Comparison of ENCODE assay signal across 16 cellular contexts in the genomic region with DNA sequence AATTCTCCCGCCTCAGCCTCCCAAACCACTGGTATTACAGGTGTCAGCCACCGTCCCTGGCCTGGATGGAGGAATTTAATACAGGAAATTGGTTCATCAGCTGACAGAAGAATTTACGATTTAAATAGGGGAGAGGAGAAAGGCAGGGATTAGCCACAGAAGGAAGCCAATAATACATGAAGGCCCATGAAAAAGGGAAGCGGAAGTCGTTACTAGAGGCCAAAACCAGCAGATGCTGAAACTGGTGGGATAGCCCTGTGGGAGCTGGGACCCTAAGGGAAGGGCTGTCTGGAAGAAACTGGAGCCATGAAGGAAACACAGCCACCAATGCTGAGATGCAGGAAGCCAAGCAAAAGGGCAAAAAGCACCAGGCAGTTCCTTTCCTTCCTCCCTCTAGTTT.
DNase-seq lines count a peak whose midpoint lies in the region; ATAC-seq, FAIRE-seq and TF ChIP-seq lines count a peak whose summit lies in the region.
"Had no signal": no experiment of that assay in that cellular context is flagged by ENCODE, and none has a peak within 500 bp of the region (broad histone marks: within the 10 kb centered on the region; RNA-seq: fewer than 3 reads in every experiment).

No MANE protein-coding gene starts in this region.

- H3K79me1 ChIP-seq in H9 (ENCODE audit: insufficient read depth, low read depth, low read length, poor library complexity, severe bottlenecking), result no peaks in the 10 kb centered on the region

- TF ChIP-seq EP300 in GM12878 (IDR thresholded peaks at IDR 0.05; ENCODE audit: borderline replicate concordance in 1 of 2, control insufficient read depth in 1 of 2, low read depth in 2 of 2, low read length in 2 of 2), result no peak

- H3K9me3 Mint-ChIP-seq in H9, result no peaks in the 10 kb centered on the region; a peak in 1 of 5 replicates
- H3K9me3 Mint-ChIP-seq: CD8-positive, alpha-beta T cell had no signal

- ATAC-seq in GM12878, result no peak
- ATAC-seq: A549; CD8-positive, alpha-beta T cell; HepG2 had no signal

- no peak overlapping the region for H2BK20ac ChIP-seq in H9 (ENCODE audit: low read depth, low read length, poor library complexity, severe bottlenecking)

- TF ChIP-seq RAD21 in GM12878 (IDR thresholded peaks at IDR 0.05; ENCODE audit: insufficient read depth, low read depth, low read length), result no peak

- BruUV-seq in GM12878 (replicated peaks; lab: Mats Ljungman, UMichigan), result no TSS peak

- H4K5ac ChIP-seq in H9 (ENCODE audit: insufficient read length, low read depth, low read length), result no peak overlapping the region

- H3K18ac ChIP-seq in H9 (ENCODE audit: insufficient read length, low read depth, low read length), result no peak overlapping the region

- no peak for FAIRE-seq in GM12878 (lab: Jason Lieb, UNC)
- FAIRE-seq: A549, HepG2 had no signal

- SMC1A ChIA-PET in GM12878 (lab: Charles Lee; ENCODE audit: uncharacterized antibody, unreplicated experiment), result interaction anchor here (1.2 to 1.6 kb wide), 3 partner anchors 28 to 52 kb away, joined by 3 to 8 read pairs (median 3); no protein-coding TSS in a partner anchor

- no peak overlapping the region for H3K23ac ChIP-seq in H9 (ENCODE audit: insufficient read length, low read depth, low read length)

- no peak overlapping the region for H2AFZ ChIP-seq in GM12878 (ENCODE audit: control insufficient read depth, low read depth, low read length)
- no peak overlapping the region for H2AFZ ChIP-seq in H9 (ENCODE audit: low read length)
- H2AFZ ChIP-seq in MM.1S (ENCODE audit: low read length), result no peak overlapping the region

- H3K27me3 Mint-ChIP-seq in H9 (ENCODE audit: low read depth), result no peaks in the 10 kb centered on the region

- H3F3A ChIP-seq in MM.1S (ENCODE audit: insufficient read depth, low read length), result no peaks in the 10 kb centered on the region; the same call in 1 of the 2 replicates

- H4K8ac ChIP-seq in H9 (replicated peaks; ENCODE audit: insufficient read length, low read depth, low read length), result no peak overlapping the region

- no peak overlapping the region for H3K4me3 ChIP-seq in BLaER1 treated with 17β-estradiol and CSF1 and Interleukin-3, amounts not matched to agents 10 nM and 100 nM
- H3K4me3 ChIP-seq in GM12878 (no peak overlapping the region), MM.1S (ENCODE audit: low read length) (no peak overlapping the region)
- H3K4me3 ChIP-seq: A549, SJSA1 had no signal

- no peak overlapping the region for H4K91ac ChIP-seq in H9 (ENCODE audit: insufficient read length, low read depth, low read length)

- no peak for TF ChIP-seq POLR2A in GM12878 (IDR thresholded peaks at IDR 0.05; ENCODE audit: low read depth, low read length)

- H3K23me2 ChIP-seq in H9 (ENCODE audit: insufficient read length, low read depth, low read length, poor library complexity, severe bottlenecking), result no peaks in the 10 kb centered on the region

- no peak overlapping the region for H3K14ac ChIP-seq in H9 (ENCODE audit: insufficient read depth, low read length)

- H4K20me1 ChIP-seq in BLaER1 treated with 17β-estradiol and CSF1 and Interleukin-3, amounts not matched to agents 10 nM and 100 nM, result no peaks in the 10 kb centered on the region
- no peaks in the 10 kb centered on the region for H4K20me1 ChIP-seq in GM12878 (ENCODE audit: control insufficient read depth, insufficient read depth)
- H4K20me1 ChIP-seq in H9 (ENCODE audit: control insufficient read depth, insufficient read depth, insufficient read length), result no peaks in the 10 kb centered on the region
- H4K20me1 ChIP-seq in MM.1S (ENCODE audit: insufficient read depth, low read length), result no peaks in the 10 kb centered on the region

- no peak overlapping the region for H2BK12ac ChIP-seq in H9 (ENCODE audit: insufficient read length, low read depth, low read length)

- RAD21 ChIA-PET in GM12878 (lab: Charles Lee; ENCODE audit: unreplicated experiment), result no interaction called here

- peaks cover 8 to 9% of the 10 kb centered on the region in 2 experiments for H3K4me1 Mint-ChIP-seq in H9

- 0 out of 22 replicates have a peak, but pooled peaks cover 0 to 8% (median 0%) of the 10 kb centered on the region in 11 experiments for H3K9me3 ChIP-seq in BLaER1 treated with 17β-estradiol and CSF1 and Interleukin-3, amounts not matched to agents 10 nM and 100 nM (replicated peaks in 1 of 11)
- H3K9me3 ChIP-seq in GM12878 (replicated peaks; ENCODE audit: control insufficient read depth, insufficient read depth, low read length), result no peaks in the 10 kb centered on the region
- H3K9me3 ChIP-seq in H9 (ENCODE audit: control insufficient read depth, low read depth, low read length), result no peaks in the 10 kb centered on the region
- no peaks in the 10 kb centered on the region for H3K9me3 ChIP-seq in MM.1S (replicated peaks; ENCODE audit: insufficient read depth, low read length)
- H3K9me3 ChIP-seq: A549, SJSA1 had no signal

- no peak overlapping the region for H3T11ph ChIP-seq in H9 (ENCODE audit: low read length)

- H3K27ac Mint-ChIP-seq in H9, result no peak overlapping the region
- H3K27ac Mint-ChIP-seq: CD8-positive, alpha-beta T cell had no signal

- H2BK5ac ChIP-seq in H9 (ENCODE audit: insufficient read length, low read length), result no peak overlapping the region

- peaks cover 0 to 47% (median 36%) of the 10 kb centered on the region in 10 experiments; a peak in 18 of 20 replicates for H3K4me1 ChIP-seq in BLaER1 treated with 17β-estradiol and CSF1 and Interleukin-3, amounts not matched to agents 10 nM and 100 nM
- H3K4me1 ChIP-seq in GM12878 (ENCODE audit: control insufficient read depth, insufficient read depth, low read length) (peaks cover 15% of the 10 kb centered on the region), H9 (ENCODE audit: insufficient read depth, low read length) (0 out of 2 replicates have a peak, but pooled peaks cover 2% of the 10 kb centered on the region), MM.1S (ENCODE audit: low read length) (peaks cover 11% of the 10 kb centered on the region)
- H3K4me1 ChIP-seq: A549, SJSA1 had no signal

- H3K36me3 ChIP-seq in BLaER1 treated with 17β-estradiol and CSF1 and Interleukin-3, amounts not matched to agents 10 nM and 100 nM, result no peaks in the 10 kb centered on the region
- H3K36me3 ChIP-seq in GM12878 (ENCODE audit: control insufficient read depth in 2 of 2, insufficient read depth in 2 of 2, low read length in 1 of 2), result no peaks in the 10 kb centered on the region
- no peaks in the 10 kb centered on the region for H3K36me3 ChIP-seq in MM.1S (replicated peaks; ENCODE audit: insufficient read depth, low read length)
- H3K36me3 ChIP-seq: SJSA1 had no signal

- in situ Hi-C loops in KBM-7 (cut with MboI; ENCODE audit: low pct_unique_long_range_greater_than_20kb, low sequenced_read_pairs) (no loop called here), GM12878 (cut with MboI) (no loop called here)

- TF ChIP-seq CTCF in GM12878 (IDR thresholded peaks at IDR 0.05 in 2 of 3, conservative IDR thresholded peaks at IDR 0.05 in 1 of 3; ENCODE audit: control insufficient read depth in 2 of 3, extremely low read depth in 1 of 3, insufficient read depth in 1 of 3, low read depth in 3 of 3, low read length in 3 of 3), result no peak
- no peak for TF ChIP-seq CTCF in H9 (conservative IDR thresholded peaks at IDR 0.05)
- TF ChIP-seq CTCF in MM.1S (IDR thresholded peaks at IDR 0.05; ENCODE audit: low read length), result no peak

- peak; percentile 16 for DNase-seq in KBM-7
- peak; percentile 78 to 81 for DNase-seq in NOMO-1 (lab: John Stamatoyannopoulos, UW; ENCODE audit: unreplicated experiment in 2 of 2)
- no peak for DNase-seq in GM12878 (ENCODE audit: low read depth, low spot score)
- no peak for DNase-seq in activated CD8-positive, alpha-beta memory T cell treated with anti-CD3 and anti-CD28 coated beads for 24 hours
- no peak for DNase-seq in H9
- no peak for DNase-seq in MM.1S
- DNase-seq in NCI-H1092 (lab: John Stamatoyannopoulos, UW), result no peak
- DNase-seq: CD8-positive, alpha-beta T cell; NCI-H1105 treated with DMSO at 0.1 percent for 48 hours; NCI-H187; RPMI8226; T-helper 1 cell had no signal

- no peaks in the 10 kb centered on the region for H3K9me2 ChIP-seq in MM.1S (replicated peaks; ENCODE audit: insufficient read depth, low read length)

- POLR2A ChIA-PET in GM12878 (lab: Charles Lee), result interaction anchor here (1.5 kb wide), 1 partner anchor 27 kb away, joined by 5 read pairs; no protein-coding TSS in a partner anchor

- H3K36me3 Mint-ChIP-seq in H9 (ENCODE audit: insufficient read depth in 1 of 3, low read depth in 3 of 3), result peaks cover 0 to 8% (median 0%) of the 10 kb centered on the region in 3 experiments; a peak in 3 of 7 replicates
- H3K36me3 Mint-ChIP-seq: CD8-positive, alpha-beta T cell had no signal

- H3K27me3 ChIP-seq in BLaER1 treated with 17β-estradiol and CSF1 and Interleukin-3, amounts not matched to agents 10 nM and 100 nM, result no peaks in the 10 kb centered on the region
- H3K27me3 ChIP-seq in GM12878 (replicated peaks in 1 of 2; ENCODE audit: control insufficient read depth in 2 of 2, insufficient read depth in 2 of 2, low read length in 1 of 2) (no peaks in the 10 kb centered on the region), H9 (ENCODE audit: insufficient read depth, low read length) (no peaks in the 10 kb centered on the region), MM.1S (replicated peaks; ENCODE audit: insufficient read depth, low read length) (no peaks in the 10 kb centered on the region)
- H3K27me3 ChIP-seq: SJSA1 had no signal

- no peak overlapping the region for H3K4me3 Mint-ChIP-seq in H9
- H3K4me3 Mint-ChIP-seq: CD8-positive, alpha-beta T cell had no signal

- no peaks in the 10 kb centered on the region for H3K79me2 ChIP-seq in GM12878 (ENCODE audit: control insufficient read depth, insufficient read depth, low read length)
- H3K79me2 ChIP-seq in H9 (ENCODE audit: insufficient read depth, low read length), result no peaks in the 10 kb centered on the region
- no peaks in the 10 kb centered on the region for H3K79me2 ChIP-seq in MM.1S (ENCODE audit: low read length)

- no peak overlapping the region for H2BK120ac ChIP-seq in H9 (ENCODE audit: low read depth, low read length, poor library complexity, severe bottlenecking)

- 41% methylated on average over 5 of the region's 5 CpGs for WGBS in GM12878 (ENCODE audit: insufficient coverage, insufficient replicate concordance, low lambda C conversion rate, missing lambda C conversion rate)
- no CpG with 5 or more reads among the region's 5 CpGs for whole genome bisulfite sequencing in H9 (ENCODE audit: extremely low coverage, insufficient read length, low lambda C conversion rate)

- intact Hi-C loops in GM12878 (cut with micrococcal nuclease; ENCODE audit: unreplicated experiment), result no loop called here

- H2AK5ac ChIP-seq in H9 (ENCODE audit: insufficient read length, low read length), result no peak overlapping the region

- no peak overlapping the region for H3K56ac ChIP-seq in H9 (ENCODE audit: insufficient read length, low read depth, low read length)

- H3K9ac ChIP-seq in BLaER1 treated with 17β-estradiol and CSF1 and Interleukin-3, amounts not matched to agents 10 nM and 100 nM, result no peak overlapping the region
- no peak overlapping the region for H3K9ac ChIP-seq in GM12878 (ENCODE audit: control insufficient read depth, insufficient read depth, low read length)
- H3K9ac ChIP-seq in H9 (ENCODE audit: extremely low read depth, insufficient read length, low read length), result no peak overlapping the region
- H3K9ac ChIP-seq in MM.1S (ENCODE audit: low read length), result no peak overlapping the region

- CTCF ChIA-PET in GM12878 (lab: Yijun Ruan, JAX), result interaction anchor here (1.2 to 1.4 kb wide), 2 partner anchors 10 to 142 kb away, joined by 3 read pairs; no protein-coding TSS in a partner anchor

- no peak overlapping the region for H3K4ac ChIP-seq in H9 (ENCODE audit: low read depth, low read length)

- peak overlapping the region in 6 of 11 experiments; percentile 1 to 67 (median 24); a peak in 5 of 22 replicates for H3K27ac ChIP-seq in BLaER1 treated with 17β-estradiol and CSF1 and Interleukin-3, amounts not matched to agents 10 nM and 100 nM
- H3K27ac ChIP-seq in GM12878 (ENCODE audit: control insufficient read depth, insufficient read depth), result no peak overlapping the region
- no peak overlapping the region for H3K27ac ChIP-seq in H9 (ENCODE audit: insufficient read length, low read depth, low read length)
- no peak overlapping the region for H3K27ac ChIP-seq in MM.1S (ENCODE audit: low read length)
- H3K27ac ChIP-seq: A549, SJSA1 had no signal

- peak overlapping the region in 9 of 11 experiments; percentile 17 to 74 (median 49); a peak in 14 of 22 replicates for H3K4me2 ChIP-seq in BLaER1 treated with 17β-estradiol and CSF1 and Interleukin-3, amounts not matched to agents 10 nM and 100 nM
- no peak overlapping the region for H3K4me2 ChIP-seq in GM12878 (ENCODE audit: control insufficient read depth, insufficient read depth)
- H3K4me2 ChIP-seq in H9 (ENCODE audit: insufficient read depth, insufficient read length, low read length), result no peak overlapping the region
- no peak overlapping the region for H3K4me2 ChIP-seq in MM.1S (ENCODE audit: low read depth, low read length)
- H3K4me2 ChIP-seq: A549 had no signal

- no peak overlapping the region for H2BK15ac ChIP-seq in H9 (ENCODE audit: low read depth, low read length)

Comparison
In these comparisons a context has a peak if more than half of its experiments do, and no peak if none do; other contexts are left out.
1. H3K27ac ChIP-seq: peak in BLaER1 treated with 17β-estradiol and CSF1 and Interleukin-3, amounts not matched to agents 10 nM and 100 nM (6 of 11); none in GM12878 (single experiment), H9 (single experiment) and MM.1S (single experiment).
2. H3K4me2 ChIP-seq: peak in BLaER1 treated with 17β-estradiol and CSF1 and Interleukin-3, amounts not matched to agents 10 nM and 100 nM (9 of 11); none in GM12878 (single experiment), H9 (single experiment) and MM.1S (single experiment).
3. DNase-seq: peak in KBM-7 (single experiment) and NOMO-1 (2 of 2); none in GM12878 (single experiment), activated CD8-positive, alpha-beta memory T cell treated with anti-CD3 and anti-CD28 coated beads for 24 hours (single experiment), H9 (single experiment), MM.1S (single experiment) and NCI-H1092 (single experiment).